In genomic region chr18:70175216-70175615, GRCh38 we compare ENCODE assay signal across 17 cellular contexts. TPM values are rescaled to one million over a fixed set of nuclear protein-coding genes. Genes with fewer than 3 reads are reported as not detected.
A peak's percentile ranks its signal among the peaks of the same experiment; 100 is the strongest.
DNase-seq lines count a peak whose midpoint lies in the region; ATAC-seq, FAIRE-seq and TF ChIP-seq lines count a peak whose summit lies in the region.
"Had no signal": no experiment of that assay in that cellular context is flagged by ENCODE, and none has a peak within 500 bp of the region (broad histone marks: within the 10 kb centered on the region; RNA-seq: fewer than 3 reads in every experiment).

No MANE protein-coding gene starts in this region.

- H3K36me3 ChIP-seq in ACC112 (ENCODE audit: insufficient read depth, low read length) (no peaks in the 10 kb centered on the region), osteoblast (ENCODE audit: insufficient read depth, low read length) (no peaks in the 10 kb centered on the region)
- H3K36me3 ChIP-seq: BE2C, HAP-1 had no signal

- peak; percentile 45 for FAIRE-seq in colon (lab: Jason Lieb, UNC)
- FAIRE-seq: GM12891, H1, HTR-8/SVneo had no signal

- H3K79me2 ChIP-seq in ACC112 (ENCODE audit: control insufficient read depth, insufficient read depth, low read length, unreplicated experiment) (peaks cover 8% of the 10 kb centered on the region), osteoblast (ENCODE audit: insufficient read depth, low read length) (peaks cover 3% of the 10 kb centered on the region)

- TF ChIP-seq CTCF in osteoblast (IDR thresholded peaks at IDR 0.05; ENCODE audit: extremely low read depth, low read depth, low read length), result no peak

- H3K27me3 ChIP-seq in ACC112 (ENCODE audit: insufficient read depth, low read length) (no peaks in the 10 kb centered on the region), osteoblast (ENCODE audit: insufficient read depth, low read length) (no peaks in the 10 kb centered on the region)
- H3K27me3 ChIP-seq: BE2C had no signal

- no peak for ATAC-seq in activated T-helper 17 cell treated with anti-CD3 and anti-CD28 coated beads, Interleukin-2, amount 50 U/mL, for 72 hours (replicated peaks)

- H3K4me1 Mint-ChIP-seq in immature natural killer cell, result peaks cover 0 to 2% of the 10 kb centered on the region in 2 donors
- no peaks in the 10 kb centered on the region for H3K4me1 Mint-ChIP-seq in activated T-helper 17 cell treated with anti-CD3 and anti-CD28 coated beads, Interleukin-2, amount 50 U/mL, for 72 hours

- H3K9me3 ChIP-seq in osteoblast (ENCODE audit: low read depth, low read length), result no peaks in the 10 kb centered on the region
- H3K9me3 ChIP-seq: BE2C, HAP-1 had no signal

- H2AFZ ChIP-seq in ACC112 (ENCODE audit: low read length, unreplicated experiment) (peak overlapping the region; percentile 64), osteoblast (ENCODE audit: low read length) (peak overlapping the region; percentile 37)

- peak overlapping the region in 4 of 5 donors; percentile 10 to 69 (median 34) for H3K4me3 Mint-ChIP-seq in immature natural killer cell
- H3K4me3 Mint-ChIP-seq in activated T-helper 17 cell treated with anti-CD3 and anti-CD28 coated beads, Interleukin-2, amount 50 U/mL, for 72 hours, result no peak overlapping the region

- no peaks in the 10 kb centered on the region for H4K20me1 ChIP-seq in osteoblast (ENCODE audit: insufficient read depth, low read length)

- H3K27ac ChIP-seq in ACC112 (ENCODE audit: low read depth, low read length) (no peak overlapping the region), osteoblast (ENCODE audit: low read depth, low read length) (peak overlapping the region; percentile 44)
- H3K27ac ChIP-seq: C4-2B had no signal

- no peak for DNase-seq in immature natural killer cell
- DNase-seq in osteoblast (ENCODE audit: insufficient read length, low spot score, missing footprints), result no peak
- DNase-seq in NCI-H2107 (lab: John Stamatoyannopoulos, UW), result no peak
- no peak for DNase-seq in activated CD8-positive, alpha-beta memory T cell treated with anti-CD3 and anti-CD28 coated beads for 24 hours
- DNase-seq: BE2C; CD4-positive, alpha-beta memory T cell; DMS153; DMS79 treated with DMSO at 0.1 percent for 48 hours; EL had no signal

- H3K4me1 ChIP-seq in ACC112 (ENCODE audit: control insufficient read depth, insufficient read depth, low read length, unreplicated experiment) (peaks cover 19% of the 10 kb centered on the region), osteoblast (ENCODE audit: insufficient read depth, low read length) (peaks cover under 1% of the 10 kb centered on the region)
- H3K4me1 ChIP-seq: BE2C, HAP-1 had no signal

- peak overlapping the region in 2 of 6 donors; percentile 17 to 19 for H3K27ac Mint-ChIP-seq in immature natural killer cell
- H3K27ac Mint-ChIP-seq in activated T-helper 17 cell treated with anti-CD3 and anti-CD28 coated beads, Interleukin-2, amount 50 U/mL, for 72 hours, result no peak overlapping the region

- H3K9me3 Mint-ChIP-seq in immature natural killer cell, result no peaks in the 10 kb centered on the region
- no peaks in the 10 kb centered on the region for H3K9me3 Mint-ChIP-seq in activated T-helper 17 cell treated with anti-CD3 and anti-CD28 coated beads, Interleukin-2, amount 50 U/mL, for 72 hours
- H3K9me3 Mint-ChIP-seq: CD4-positive, alpha-beta memory T cell had no signal

- peaks cover 0 to 15% (median 8%) of the 10 kb centered on the region in 3 donors for H3K36me3 Mint-ChIP-seq in immature natural killer cell
- peaks cover 48% of the 10 kb centered on the region for H3K36me3 Mint-ChIP-seq in activated T-helper 17 cell treated with anti-CD3 and anti-CD28 coated beads, Interleukin-2, amount 50 U/mL, for 72 hours (ENCODE audit: low read depth)

- no peaks in the 10 kb centered on the region for H3K27me3 Mint-ChIP-seq in immature natural killer cell (ENCODE audit: low read depth in 3 of 3)
- no peaks in the 10 kb centered on the region for H3K27me3 Mint-ChIP-seq in activated T-helper 17 cell treated with anti-CD3 and anti-CD28 coated beads, Interleukin-2, amount 50 U/mL, for 72 hours
- H3K27me3 Mint-ChIP-seq: CD4-positive, alpha-beta memory T cell had no signal

- peak overlapping the region; percentile 32 for H3K4me2 ChIP-seq in osteoblast (ENCODE audit: insufficient read depth, low read length)

- H3K4me3 ChIP-seq in ACC112 (ENCODE audit: low read depth, low read length) (no peak overlapping the region), osteoblast (ENCODE audit: insufficient read depth, low read length) (no peak overlapping the region)
- H3K4me3 ChIP-seq: HAP-1 had no signal

RNA-seq across cellular contexts. Expression of gene RTTN, which starts 30.3 kb away (rescaled TPM):
- polyA plus RNA-seq in immature natural killer cell, result 1 to 10 TPM; 1.8 to 5.2 (median 2.4) TPM
- total RNA-seq in osteoblast, result 11.2 and 15.6 TPM in 2 replicates
- total RNA-seq in activated T-helper 17 cell treated with anti-CD3 and anti-CD28 coated beads, Interleukin-2, amount 50 U/mL, for 72 hours, result 10 to 100 TPM; 36.4 to 45.6 TPM
